Comparison of ENCODE assay signal across 17 cellular contexts in genomic region chr4:1212546-1213335, GRCh38. TPM values are rescaled to one million over a fixed set of nuclear protein-coding genes. Genes with fewer than 3 reads are reported as not detected.
A peak's percentile ranks its signal among the peaks of the same experiment; 100 is the strongest.
DNase-seq lines count a peak whose midpoint lies in the region; ATAC-seq and TF ChIP-seq lines count a peak whose summit lies in the region.
"Had no signal": no experiment of that assay in that cellular context is flagged by ENCODE, and none has a peak within 500 bp of the region (broad histone marks: within the 10 kb centered on the region; RNA-seq: fewer than 3 reads in every experiment).

No MANE protein-coding gene starts in this region.

- no peaks in the 10 kb centered on the region for H3K27me3 ChIP-seq in gastroesophageal sphincter
- H3K27me3 ChIP-seq in ovary, result no peaks in the 10 kb centered on the region
- no peaks in the 10 kb centered on the region for H3K27me3 ChIP-seq in upper lobe of left lung
- H3K27me3 ChIP-seq: cardiac muscle cell had no signal

- H3K4me1 ChIP-seq in gastroesophageal sphincter (peaks cover 9 to 82% (median 54%) of the 10 kb centered on the region in 3 donors), ovary (ENCODE audit: insufficient read depth) (peaks cover 39% of the 10 kb centered on the region), upper lobe of left lung (peaks cover 52 to 72% (median 55%) of the 10 kb centered on the region in 4 donors)

- H3K36me3 Mint-ChIP-seq in activated CD4-positive, alpha-beta memory T cell treated with anti-CD3 and anti-CD28 coated beads, Interleukin-2, amount 10 ng/mL, durations not matched to agents 7 days and 5 days (ENCODE audit: low read depth), result peaks cover 36% of the 10 kb centered on the region
- peaks cover 2 to 5% of the 10 kb centered on the region in 2 donors for H3K36me3 Mint-ChIP-seq in activated T-cell treated with anti-CD3 and anti-CD28 coated beads, Interleukin-2, amount 50 U/mL, for 72 hours (ENCODE audit: insufficient read depth in 2 of 2)

- DNase-seq in ovary (peak in 3 of 5 donors; percentile 38 to 46 (median 39)), upper lobe of left lung (peak in 1 of 2 donors; percentile 67)
- no peak for DNase-seq in activated CD4-positive, alpha-beta memory T cell treated with anti-CD3 and anti-CD28 coated beads, Interleukin-2, amount 10 ng/mL, durations not matched to agents 7 days and 5 days
- no peak for DNase-seq in activated T-cell treated with anti-CD3 and anti-CD28 coated beads, Interleukin-2, amount 50 U/mL, for 72 hours
- DNase-seq: activated CD8-positive, alpha-beta memory T cell treated with anti-CD3 and anti-CD28 coated beads, Interleukin-2, amount 50 U/mL, for 4 hours; activated effector memory CD4-positive, alpha-beta T cell treated with anti-CD3 and anti-CD28 coated beads, Interleukin-2, amount 50 U/mL, for 16 hours; Calu3; Kasumi-1; NCI-H1092; NCI-H2081 treated with DMSO at 0.1 percent for 48 hours; NCI-H446 treated with DMSO at 0.1 percent for 48 hours; stimulated activated CD8-positive, alpha-beta memory T cell treated with anti-CD3 and anti-CD28 coated beads, Interleukin-4, amount 100 ng/mL, for 48 hours had no signal

- peaks cover 0 to 67% of the 10 kb centered on the region in 2 donors for H3K36me3 ChIP-seq in gastroesophageal sphincter
- no peaks in the 10 kb centered on the region for H3K36me3 ChIP-seq in ovary
- H3K36me3 ChIP-seq in upper lobe of left lung, result peaks cover 8 to 69% (median 57%) of the 10 kb centered on the region in 4 donors

- no peak for TF ChIP-seq EP300 in gastroesophageal sphincter (IDR thresholded peaks at IDR 0.05)
- TF ChIP-seq EP300 in ovary (IDR thresholded peaks at IDR 0.05), result no peak
- TF ChIP-seq EP300 in upper lobe of left lung (IDR thresholded peaks at IDR 0.05), result no peak

- H3K4me3 Mint-ChIP-seq in activated CD4-positive, alpha-beta memory T cell treated with anti-CD3 and anti-CD28 coated beads, Interleukin-2, amount 10 ng/mL, durations not matched to agents 7 days and 5 days, result no peak overlapping the region
- no peak overlapping the region for H3K4me3 Mint-ChIP-seq in activated T-cell treated with anti-CD3 and anti-CD28 coated beads, Interleukin-2, amount 50 U/mL, for 72 hours

- H3K27ac ChIP-seq in VCaP (peak overlapping the region; percentile 94), gastroesophageal sphincter (peak overlapping the region in 3 of 4 donors; percentile 60 to 79 (median 76)), ovary (no peak overlapping the region), upper lobe of left lung (peak overlapping the region in 3 of 4 donors; percentile 24 to 71 (median 26))
- H3K27ac ChIP-seq: cardiac muscle cell had no signal

- TF ChIP-seq POLR2A in gastroesophageal sphincter (IDR thresholded peaks at IDR 0.05) (no peak), ovary (IDR thresholded peaks at IDR 0.05) (no peak), upper lobe of left lung (IDR thresholded peaks at IDR 0.05) (no peak)

- TF ChIP-seq CTCF in VCaP (conservative IDR thresholded peaks at IDR 0.05), result no peak
- no peak for TF ChIP-seq CTCF in gastroesophageal sphincter (IDR thresholded peaks at IDR 0.05)
- no peak for TF ChIP-seq CTCF in ovary (IDR thresholded peaks at IDR 0.05)
- no peak for TF ChIP-seq CTCF in upper lobe of left lung (IDR thresholded peaks at IDR 0.05)

- no peak overlapping the region for H3K4me3 ChIP-seq in gastroesophageal sphincter
- H3K4me3 ChIP-seq in ovary, result no peak overlapping the region
- H3K4me3 ChIP-seq in upper lobe of left lung, result no peak overlapping the region
- H3K4me3 ChIP-seq: cardiac muscle cell, smooth muscle cell had no signal

- POLR2A ChIA-PET in activated CD4-positive, alpha-beta memory T cell treated with anti-CD3 and anti-CD28 coated beads, Interleukin-2, amount 10 ng/mL, durations not matched to agents 7 days and 5 days (lab: Charles Lee), result interaction anchor here (1.2 to 1.9 kb wide), 2 partner anchors 10 to 21 kb away, joined by 3 to 7 read pairs; no protein-coding TSS in a partner anchor

- CTCF ChIA-PET in activated CD4-positive, alpha-beta memory T cell treated with anti-CD3 and anti-CD28 coated beads, Interleukin-2, amount 10 ng/mL, durations not matched to agents 7 days and 5 days (lab: Charles Lee), result no interaction called here

- peaks cover 27% of the 10 kb centered on the region for H3K4me1 Mint-ChIP-seq in activated CD4-positive, alpha-beta memory T cell treated with anti-CD3 and anti-CD28 coated beads, Interleukin-2, amount 10 ng/mL, durations not matched to agents 7 days and 5 days
- peaks cover 15% of the 10 kb centered on the region for H3K4me1 Mint-ChIP-seq in activated T-cell treated with anti-CD3 and anti-CD28 coated beads, Interleukin-2, amount 50 U/mL, for 72 hours (ENCODE audit: low read depth)

- no peaks in the 10 kb centered on the region for H3K27me3 Mint-ChIP-seq in activated CD4-positive, alpha-beta memory T cell treated with anti-CD3 and anti-CD28 coated beads, Interleukin-2, amount 10 ng/mL, durations not matched to agents 7 days and 5 days
- H3K27me3 Mint-ChIP-seq in activated T-cell treated with anti-CD3 and anti-CD28 coated beads, Interleukin-2, amount 50 U/mL, for 72 hours (ENCODE audit: low read depth), result no peaks in the 10 kb centered on the region

- H3K27ac Mint-ChIP-seq in activated CD4-positive, alpha-beta memory T cell treated with anti-CD3 and anti-CD28 coated beads, Interleukin-2, amount 10 ng/mL, durations not matched to agents 7 days and 5 days, result no peak overlapping the region
- no peak overlapping the region for H3K27ac Mint-ChIP-seq in activated T-cell treated with anti-CD3 and anti-CD28 coated beads, Interleukin-2, amount 50 U/mL, for 72 hours

- intact Hi-C loops in ovary (cut with DNase I), result loop anchor here in 1 of 4 donors (5.0 kb wide), 1 partner anchor 35 kb away; the partner anchor contains the start of gene CTBP1

- no peaks in the 10 kb centered on the region for H3K9me3 ChIP-seq in gastroesophageal sphincter
- no peaks in the 10 kb centered on the region for H3K9me3 ChIP-seq in ovary
- H3K9me3 ChIP-seq in upper lobe of left lung, result no peaks in the 10 kb centered on the region

- ATAC-seq in gastroesophageal sphincter (no peak), upper lobe of left lung (ENCODE audit: low FRiP score in 2 of 2) (no peak), GM19397 (IDR thresholded peaks at IDR 0.05; ENCODE audit: unreplicated experiment) (no peak)
- ATAC-seq in activated T-cell treated with anti-CD3 and anti-CD28 coated beads, Interleukin-2, amount 50 U/mL, for 72 hours (replicated peaks in 1 of 2), result no peak

- no peaks in the 10 kb centered on the region for H3K9me3 Mint-ChIP-seq in activated CD4-positive, alpha-beta memory T cell treated with anti-CD3 and anti-CD28 coated beads, Interleukin-2, amount 10 ng/mL, durations not matched to agents 7 days and 5 days
- H3K9me3 Mint-ChIP-seq in activated T-cell treated with anti-CD3 and anti-CD28 coated beads, Interleukin-2, amount 50 U/mL, for 72 hours, result no peaks in the 10 kb centered on the region

- WGBS in gastroesophageal sphincter (ENCODE audit: low coverage in 1 of 2), 2 donors, result no CpG with 5 or more reads among the region's 20 CpGs
- WGBS in ovary, 3 donors, result 75 to 91% (median 82%) methylated on average over 18 to 20 of the region's 20 CpGs
- 75 to 95% methylated on average over 4 to 14 of the region's 20 CpGs for WGBS in upper lobe of left lung, 2 donors

RNA-seq across cellular contexts. Expression of gene CTBP1, which starts 36.2 kb away (rescaled TPM):
- total RNA-seq in gastroesophageal sphincter (100 to 1,000 TPM; 126 to 271 (median 164) TPM), ovary (100 to 1,000 TPM in 6 of 7 donors, 10 to 100 TPM in 1; 89.5 to 231 (median 154) TPM), upper lobe of left lung (100 to 1,000 TPM; 142 to 483 (median 213) TPM)
- 100 to 1,000 TPM in 1 of 2 donors, 10 to 100 TPM in 1; 45.7 to 124 TPM for polyA plus RNA-seq in ovary
- 100 to 1,000 TPM; 209 to 221 TPM for total RNA-seq in activated CD4-positive, alpha-beta memory T cell treated with anti-CD3 and anti-CD28 coated beads, Interleukin-2, amount 10 ng/mL, durations not matched to agents 7 days and 5 days
- total RNA-seq in activated T-cell treated with anti-CD3 and anti-CD28 coated beads, Interleukin-2, amount 50 U/mL, for 72 hours, result 100 to 1,000 TPM; 182 to 190 TPM

RNA-seq across cellular contexts. Expression of gene SPON2, which starts 40.4 kb away (rescaled TPM):
- total RNA-seq in gastroesophageal sphincter, result 10 to 100 TPM; 16.3 to 72.5 (median 55.0) TPM
- 100 to 1,000 TPM in 1 of 7 donors, 10 to 100 TPM in 6; 12.2 to 104 (median 55.3) TPM for total RNA-seq in ovary
- 10 to 100 TPM in 1 of 2 donors, 1 to 10 TPM in 1; 8.0 to 46.2 TPM for polyA plus RNA-seq in ovary
- 10 to 100 TPM; 23.2 to 81.3 (median 50.8) TPM for total RNA-seq in upper lobe of left lung
- 10 to 100 TPM; 22.8 to 24.6 TPM for total RNA-seq in activated CD4-positive, alpha-beta memory T cell treated with anti-CD3 and anti-CD28 coated beads, Interleukin-2, amount 10 ng/mL, durations not matched to agents 7 days and 5 days
- 1 to 10 TPM; 7.0 to 8.2 TPM for total RNA-seq in activated T-cell treated with anti-CD3 and anti-CD28 coated beads, Interleukin-2, amount 50 U/mL, for 72 hours

Comparison
In these comparisons a context has a peak if more than half of its experiments do, and no peak if none do; other contexts are left out.
1. H3K27ac ChIP-seq: peak in VCaP (single experiment), gastroesophageal sphincter (3 of 4) and upper lobe of left lung (3 of 4); none in ovary (0 of 2).
2. DNase-seq: peak in ovary (3 of 5); none in activated CD4-positive, alpha-beta memory T cell treated with anti-CD3 and anti-CD28 coated beads, Interleukin-2, amount 10 ng/mL, durations not matched to agents 7 days and 5 days (single experiment) and activated T-cell treated with anti-CD3 and anti-CD28 coated beads, Interleukin-2, amount 50 U/mL, for 72 hours (0 of 2).